15 cellular contexts compared by ENCODE assay signal in the genomic region with DNA sequence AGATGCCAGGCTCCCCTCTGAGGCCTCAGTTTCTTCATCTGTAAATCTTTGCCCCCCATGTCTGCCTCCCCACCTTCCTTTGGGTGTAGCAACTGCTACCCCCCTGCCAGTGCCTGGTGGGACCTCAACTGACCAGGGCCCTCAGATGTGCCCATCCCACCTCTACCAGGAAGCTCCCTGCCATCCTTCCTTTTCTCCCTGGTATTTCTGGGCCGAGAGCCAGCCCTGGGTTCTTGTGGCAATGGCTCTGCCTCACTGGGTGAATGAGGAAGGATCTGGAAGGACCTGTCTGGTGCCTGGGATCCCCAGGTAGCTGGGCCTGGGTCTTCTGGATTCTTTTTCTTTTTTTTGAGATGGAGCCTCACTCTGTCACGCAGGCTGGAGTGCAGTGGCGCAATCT. TPM values are rescaled to one million over a fixed set of nuclear protein-coding genes. Genes with fewer than 3 reads are reported as not detected.
DNase-seq lines count a peak whose midpoint lies in the region; ATAC-seq and TF ChIP-seq lines count a peak whose summit lies in the region.
"Had no signal": no experiment of that assay in that cellular context is flagged by ENCODE, and none has a peak within 500 bp of the region (broad histone marks: within the 10 kb centered on the region; RNA-seq: fewer than 3 reads in every experiment).

No MANE protein-coding gene starts in this region.

- no peaks in the 10 kb centered on the region for H3K27me3 ChIP-seq in thyroid gland
- H3K27me3 ChIP-seq: BLaER1 had no signal

- TF ChIP-seq RAD21 in Ishikawa (IDR thresholded peaks at IDR 0.05; ENCODE audit: low read depth) = no peak

- no peaks in the 10 kb centered on the region for H3K9me3 ChIP-seq in thyroid gland
- H3K9me3 ChIP-seq: BLaER1 had no signal

- TF ChIP-seq EP300 in Ishikawa (IDR thresholded peaks at IDR 0.05; ENCODE audit: borderline replicate concordance) = no peak

- intact Hi-C loops in thyroid gland (cut with DNase I) = no loop called here

- H3K36me3 ChIP-seq in thyroid gland = no peaks in the 10 kb centered on the region

- no peak for ATAC-seq in GM19328 (IDR thresholded peaks at IDR 0.05; ENCODE audit: unreplicated experiment)
- no peak for ATAC-seq in HG03159 (IDR thresholded peaks at IDR 0.05; ENCODE audit: unreplicated experiment)
- no peak for ATAC-seq in omental fat pad (ENCODE audit: low FRiP score)

- TF ChIP-seq CTCF in thyroid gland (IDR thresholded peaks at IDR 0.05) (no peak), omental fat pad (IDR thresholded peaks at IDR 0.05) (no peak)

- TF ChIP-seq POLR2A in thyroid gland (IDR thresholded peaks at IDR 0.05) = no peak

- peak in 1 of 61 donors; percentile 29 for DNase-seq in caudate nucleus (lab: John Stamatoyannopoulos, UW)
- peak; percentile 60 for DNase-seq in medulla oblongata (ENCODE audit: extremely low spot score)
- peak; percentile 44 to 54 for DNase-seq in thyroid gland
- no peak for DNase-seq in omental fat pad (ENCODE audit: low spot score)
- DNase-seq: Kasumi-1; NCI-H1417 treated with DMSO at 0.1 percent for 48 hours; NCI-H2081; NCI-H2227 treated with DMSO at 0.1 percent for 48 hours; NCI-H526; NK-92 treated with Interleukin-12 subunit alpha and Interleukin-12 subunit beta, amount 100 ng/mL, for 24 hours had no signal

- 68 to 83% methylated on average over 3 of the region's 3 CpGs for WGBS in thyroid gland, 2 donors

- H3K27ac ChIP-seq in caudate nucleus (ENCODE audit: low read depth, low read length) = peak overlapping the region; percentile 16
- H3K27ac ChIP-seq in thyroid gland = no peak overlapping the region
- H3K27ac ChIP-seq: BLaER1, SK-N-MC had no signal

- H3K4me1 ChIP-seq in thyroid gland = peaks cover 8 to 21% of the 10 kb centered on the region in 2 donors

- no peak overlapping the region for H3K4me3 ChIP-seq in thyroid gland (replicated peaks in 1 of 3)
- H3K4me3 ChIP-seq: BLaER1, SK-N-MC had no signal

TF ChIP-seq in Ishikawa, 13 proteins besides CTCF, POLR2A, EP300 and RAD21:
- TF ChIP-seq TCF12 (IDR thresholded peaks at IDR 0.05; ENCODE audit: low read depth) = no peak
- TF ChIP-seq NFIC (IDR thresholded peaks at IDR 0.05) = peak; percentile 38; the same call in 1 of the 2 replicates

RNA-seq across cellular contexts. Expression of a gene that starts 7.8 kb away (rescaled TPM):
- total RNA-seq in thyroid gland (1 to 10 TPM; 4.0 to 7.3 (median 5.4) TPM), omental fat pad (10 to 100 TPM in 2 of 4 donors, 1 to 10 TPM in 2; 5.0 to 81.2 (median 37.8) TPM)
